ENCODE assay signal across 8 cellular contexts in genomic region chr5:126676195-126676624, GRCh38.
DNase-seq lines count a peak whose midpoint lies in the region; ATAC-seq and TF ChIP-seq lines count a peak whose summit lies in the region.

No MANE protein-coding gene starts in this region.

- intact Hi-C loops in heart left ventricle (cut with DNase I), result loop anchor here (1.0 to 10.0 kb wide), 8 partner anchors 102 to 639 kb away; no protein-coding TSS in a partner anchor

- no peaks in the 10 kb centered on the region for H3K36me3 Mint-ChIP-seq in activated naive CD4-positive, alpha-beta T cell treated with anti-CD3 and anti-CD28 coated beads, Interleukin-2, amount 50 U/mL, for 72 hours

- 22 to 25% (median 25%) methylated on average over 4 of the region's 4 CpGs for WGBS in heart left ventricle, 4 donors

- no peak overlapping the region for H3K4me3 ChIP-seq in heart left ventricle

- TF ChIP-seq CTCF in LNCAP (IDR thresholded peaks at IDR 0.05), result peak; percentile 73
- peak; percentile 64 to 84 (median 80) for TF ChIP-seq CTCF in heart left ventricle (IDR thresholded peaks at IDR 0.05)

- no peaks in the 10 kb centered on the region for H3K36me3 ChIP-seq in heart left ventricle

- no peaks in the 10 kb centered on the region for H3K27me3 ChIP-seq in heart left ventricle

- no peak overlapping the region for H3K27ac ChIP-seq in heart left ventricle

- no peaks in the 10 kb centered on the region for H3K9me3 ChIP-seq in heart left ventricle

- ATAC-seq in GM21825 (IDR thresholded peaks at IDR 0.05; ENCODE audit: unreplicated experiment), result peak; percentile 62
- peak; percentile 59 for ATAC-seq in SK-N-SH treated with all-trans-retinoic acid at 6 μM for 48 hours
- peak; percentile 89 to 92 for ATAC-seq in activated naive CD4-positive, alpha-beta T cell treated with anti-CD3 and anti-CD28 coated beads, Interleukin-2, amount 50 U/mL, for 72 hours
- ATAC-seq in heart left ventricle, result peak in 3 of 4 donors; percentile 74 to 80 (median 77)

- TF ChIP-seq POLR2A in heart left ventricle (IDR thresholded peaks at IDR 0.05), result no peak

- peaks cover 0 to 4% (median 0%) of the 10 kb centered on the region in 12 donors for H3K4me1 ChIP-seq in heart left ventricle

- DNase-seq in ELF-1 (ENCODE audit: low read depth, low spot score), result peak; percentile 60
- peak in 1 of 2 donors; percentile 63 for DNase-seq in activated naive CD4-positive, alpha-beta T cell treated with anti-CD3 and anti-CD28 coated beads, Interleukin-2, amount 50 U/mL, for 72 hours (ENCODE audit: low spot score in 2 of 2)
- DNase-seq in heart left ventricle, result peak in 2 of 5 donors; percentile 28 to 46
- peak; percentile 38 for DNase-seq in retina
- no peak for DNase-seq in mesenteric fat pad (ENCODE audit: low spot score)

- H3K9me3 Mint-ChIP-seq in activated naive CD4-positive, alpha-beta T cell treated with anti-CD3 and anti-CD28 coated beads, Interleukin-2, amount 50 U/mL, for 72 hours, result peaks cover 0 to 6% of the 10 kb centered on the region in 2 donors

- peak overlapping the region in 1 of 2 donors; percentile 73 for H3K27ac Mint-ChIP-seq in activated naive CD4-positive, alpha-beta T cell treated with anti-CD3 and anti-CD28 coated beads, Interleukin-2, amount 50 U/mL, for 72 hours

TF ChIP-seq in SK-N-SH treated with all-trans-retinoic acid at 6 μM for 48 hours, 23 proteins besides CTCF, POLR2A, EP300 and RAD21:
- TF ChIP-seq ZFP3 (CRISPR knock-in tag; IDR thresholded peaks at IDR 0.05) (no peak), PPARA (CRISPR knock-in tag; IDR thresholded peaks at IDR 0.05; ENCODE audit: borderline replicate concordance) (no peak), ARNTL (CRISPR knock-in tag; IDR thresholded peaks at IDR 0.05; ENCODE audit: borderline replicate concordance, low read depth) (no peak), CSDC2 (CRISPR knock-in tag; IDR thresholded peaks at IDR 0.05) (no peak), RARB (CRISPR knock-in tag; IDR thresholded peaks at IDR 0.05) (no peak), OSR1 (CRISPR knock-in tag; IDR thresholded peaks at IDR 0.05) (no peak), BACH2 (CRISPR knock-in tag; IDR thresholded peaks at IDR 0.05; ENCODE audit: borderline replicate concordance) (no peak), ZNF70 (CRISPR knock-in tag; IDR thresholded peaks at IDR 0.05) (no peak), SNAI2 (CRISPR knock-in tag; IDR thresholded peaks at IDR 0.05) (no peak), CREB5 (CRISPR knock-in tag; IDR thresholded peaks at IDR 0.05; ENCODE audit: low read depth) (no peak), ZFP30 (CRISPR knock-in tag; IDR thresholded peaks at IDR 0.05) (no peak), ZNF565 (CRISPR knock-in tag; conservative IDR thresholded peaks at IDR 0.05; ENCODE audit: low read depth) (no peak)
